ENCODE assay signal across 21 cellular contexts in genomic region chr11:64582885-64583284, GRCh38. TPM values are rescaled to one million over a fixed set of nuclear protein-coding genes. Genes with fewer than 3 reads are reported as not detected.
DNase-seq lines count a peak whose midpoint lies in the region; ATAC-seq, FAIRE-seq and TF ChIP-seq lines count a peak whose summit lies in the region.
"Had no signal": no experiment of that assay in that cellular context is flagged by ENCODE, and none has a peak within 500 bp of the region (broad histone marks: within the 10 kb centered on the region; RNA-seq: fewer than 3 reads in every experiment).

No MANE protein-coding gene starts in this region.

- peak overlapping the region; percentile 52 for H2AK9ac ChIP-seq in IMR-90 (replicated peaks; ENCODE audit: low read depth, low read length, poor library complexity)

- no peaks in the 10 kb centered on the region for H3K9me2 ChIP-seq in HCT116 (ENCODE audit: insufficient read depth)

- H2BK20ac ChIP-seq in IMR-90 (ENCODE audit: low read depth, low read length), result no peak overlapping the region

- no peak overlapping the region for H4K8ac ChIP-seq in IMR-90 (ENCODE audit: low read depth in 2 of 2, low read length in 2 of 2)

- no peak overlapping the region for H2BK120ac ChIP-seq in IMR-90 (ENCODE audit: low read depth, low read length)

- DNase-seq in HCT116 (ENCODE audit: low read depth, low spot score) (no peak), IMR-90 (no peak), kidney (peak; percentile 45), posterior vena cava (ENCODE audit: low spot score) (peak; percentile 69), mucosa of gallbladder (ENCODE audit: low spot score) (no peak), NCI-H69 (lab: John Stamatoyannopoulos, UW) (no peak)
- no peak for DNase-seq in activated CD4-positive, alpha-beta T cell treated with anti-CD3 and anti-CD28 coated beads for 4 hours
- DNase-seq: CD4-positive, CD25-positive, alpha-beta regulatory T cell; DMS79; NCI-H1092 treated with DMSO at 0.1 percent for 48 hours; NCI-H146; NCI-H2029; NCI-H226; NCI-H510A treated with DMSO at 0.1 percent for 48 hours; NCI-H774; SHP77 had no signal

- H2AK5ac ChIP-seq in IMR-90 (ENCODE audit: low read depth, low read length), result no peak overlapping the region

- no peak overlapping the region for H2BK5ac ChIP-seq in IMR-90 (ENCODE audit: low read depth, low read length, poor library complexity, severe bottlenecking)

- no peak for TF ChIP-seq CTCF in HCT116 (IDR thresholded peaks at IDR 0.05 in 2 of 3, conservative IDR thresholded peaks at IDR 0.05 in 1 of 3; ENCODE audit: borderline replicate concordance in 1 of 3, insufficient read depth in 1 of 3, low read depth in 2 of 3, low read length in 2 of 3)
- no peak for TF ChIP-seq CTCF in IMR-90 (conservative IDR thresholded peaks at IDR 0.05; ENCODE audit: low read depth, low read length)
- TF ChIP-seq CTCF in kidney (IDR thresholded peaks at IDR 0.05; ENCODE audit: borderline replicate concordance, extremely low read depth, insufficient read depth), result no peak

- H4K5ac ChIP-seq in IMR-90 (ENCODE audit: low read depth, low read length), result no peak overlapping the region

- peaks cover 3% of the 10 kb centered on the region; the same call in 1 of the 2 replicates for H3K9me1 ChIP-seq in IMR-90 (ENCODE audit: insufficient read depth, low read length)

- H3K4me2 ChIP-seq in HCT116 (ENCODE audit: low read length) (0 out of 2 replicates have a peak overlapping the region, but pooled peaks have one; percentile 5), IMR-90 (ENCODE audit: low read depth, low read length) (no peak overlapping the region)
- H3K4me2 ChIP-seq: KMS-11 had no signal

- dilution Hi-C loops in IMR-90 (cut with HindIII; ENCODE audit: low sequenced_read_pairs, unreplicated experiment), result no loop called here

- intact Hi-C loops in HCT116 (cut with micrococcal nuclease), result no loop called here
- intact Hi-C loops in IMR-90 (cut with micrococcal nuclease), result no loop called here
- intact Hi-C loops in kidney (cut with DNase I), result no loop called here
- intact Hi-C loops in posterior vena cava (cut with DNase I), result no loop called here

- BruUV-seq in HCT116 (replicated peaks; lab: Mats Ljungman, UMichigan) (no TSS peak), IMR-90 (replicated peaks; lab: Mats Ljungman, UMichigan) (no TSS peak)

- no peak for ATAC-seq in HCT116
- ATAC-seq in IMR-90 (ENCODE audit: low read depth), result no peak

- POLR2A ChIA-PET in HCT116 (lab: Charles Lee), result no interaction called here
- POLR2A ChIA-PET in IMR-90 (lab: Charles Lee; ENCODE audit: unreplicated experiment), result no interaction called here

- H3K9me3 ChIP-seq in HCT116 (ENCODE audit: control insufficient read depth in 1 of 2, insufficient read depth in 1 of 2, low read depth in 1 of 2, low read length in 2 of 2) (no peaks in the 10 kb centered on the region), IMR-90 (ENCODE audit: control insufficient read depth, insufficient read depth, low read length) (no peaks in the 10 kb centered on the region), kidney (ENCODE audit: control insufficient read depth in 1 of 2, low read length in 2 of 2) (peaks cover 0 to 2% of the 10 kb centered on the region in 2 donors)

- no peak overlapping the region for H3K18ac ChIP-seq in IMR-90 (ENCODE audit: low read depth, low read length)

- H3K27ac ChIP-seq in HCT116 (ENCODE audit: low read depth, low read length) (no peak overlapping the region), IMR-90 (ENCODE audit: insufficient read depth, low read length) (no peak overlapping the region), kidney (ENCODE audit: low read depth in 2 of 2, low read length in 2 of 2) (no peak overlapping the region)
- H3K27ac ChIP-seq: KMS-11 had no signal

- TF ChIP-seq POLR2A in HCT116 (IDR thresholded peaks at IDR 0.05; ENCODE audit: borderline replicate concordance, extremely low read depth, insufficient read depth, insufficient read length) (no peak), IMR-90 (IDR thresholded peaks at IDR 0.05; ENCODE audit: low read depth, low read length) (no peak)

- CTCF ChIA-PET in HCT116 (lab: Charles Lee) (no interaction called here), IMR-90 (lab: Yijun Ruan, JAX) (no interaction called here)

- no peak overlapping the region for H3K56ac ChIP-seq in IMR-90 (ENCODE audit: extremely low read depth, insufficient read depth, low read length)

- TF ChIP-seq RAD21 in HCT116 (IDR thresholded peaks at IDR 0.05; ENCODE audit: low read depth), result no peak
- no peak for TF ChIP-seq RAD21 in IMR-90 (IDR thresholded peaks at IDR 0.05; ENCODE audit: low read length)

- H3K27me3 ChIP-seq in HCT116 (ENCODE audit: insufficient read depth, low read length), result no peaks in the 10 kb centered on the region
- peaks cover 34% of the 10 kb centered on the region for H3K27me3 ChIP-seq in IMR-90 (ENCODE audit: control insufficient read depth, insufficient read depth, low read length)

- RAD21 ChIA-PET in HCT116 (lab: Charles Lee; ENCODE audit: low non-redundant PET in 1 of 2, low total read pairs in 2 of 2, uncharacterized antibody in 2 of 2, unreplicated experiment in 2 of 2), result no interaction called here

- H2BK15ac ChIP-seq in IMR-90 (ENCODE audit: low read depth, low read length), result no peak overlapping the region

- no peak overlapping the region for H3K14ac ChIP-seq in IMR-90 (replicated peaks; ENCODE audit: low read depth, low read length)

- H3K4me3 ChIP-seq in HCT116 (replicated peaks in 1 of 2; ENCODE audit: low read depth in 1 of 2, low read length in 2 of 2), result no peak overlapping the region
- no peak overlapping the region for H3K4me3 ChIP-seq in IMR-90 (ENCODE audit: insufficient read depth, low read depth, low read length)
- H3K4me3 ChIP-seq in kidney (ENCODE audit: low read length in 2 of 2), result no peak overlapping the region

- H4K20me1 ChIP-seq in HCT116 (ENCODE audit: insufficient read depth) (no peaks in the 10 kb centered on the region), IMR-90 (ENCODE audit: insufficient read depth, low read length) (no peaks in the 10 kb centered on the region)

- in situ Hi-C loops in IMR-90 (cut with MboI; ENCODE audit: low sequenced_read_pairs), result no loop called here

- 64% methylated on average over 9 of the region's 15 CpGs; no CpG with 5 or more reads in 1 of the 2 experiments for WGBS in IMR-90 (ENCODE audit: extremely low coverage in 2 of 2, insufficient read length in 1 of 2), 2 experiments

- H3K9ac ChIP-seq in HCT116 (ENCODE audit: low read length), result no peak overlapping the region
- H3K9ac ChIP-seq in IMR-90 (ENCODE audit: low read depth, low read length), result no peak overlapping the region
- no peak overlapping the region for H3K9ac ChIP-seq in kidney (ENCODE audit: low read length in 2 of 2)
- H3K9ac ChIP-seq: KMS-11 had no signal

- H3K4ac ChIP-seq in IMR-90 (ENCODE audit: low read depth, low read length), result no peak overlapping the region

- no peak overlapping the region for H3K23ac ChIP-seq in IMR-90 (ENCODE audit: low read depth, low read length)

- no peak for FAIRE-seq in kidney (lab: Jason Lieb, UNC)
- FAIRE-seq: H1, RCC 7860 had no signal

- no peaks in the 10 kb centered on the region for H3K79me1 ChIP-seq in IMR-90 (ENCODE audit: low read depth in 1 of 2, low read length in 2 of 2)

- H3K36me3 ChIP-seq in HCT116 (ENCODE audit: control insufficient read depth in 1 of 2, insufficient read depth in 2 of 2, low read length in 2 of 2) (no peaks in the 10 kb centered on the region), IMR-90 (ENCODE audit: control insufficient read depth, insufficient read depth, low read length) (no peaks in the 10 kb centered on the region), kidney (ENCODE audit: control insufficient read depth in 1 of 2, insufficient read depth in 2 of 2, low read length in 2 of 2) (no peaks in the 10 kb centered on the region)

- H3K79me2 ChIP-seq in HCT116 (ENCODE audit: insufficient read depth, low read length), result no peaks in the 10 kb centered on the region

- no peak overlapping the region for H4K91ac ChIP-seq in IMR-90 (ENCODE audit: insufficient read depth, low read depth, low read length)

- H2AFZ ChIP-seq in HCT116 (ENCODE audit: low read depth, low read length, poor library complexity, severe bottlenecking) (no peak overlapping the region), IMR-90 (replicated peaks; ENCODE audit: low read length, poor library complexity) (peak overlapping the region; percentile 43)

- peaks cover 0 to 10% of the 10 kb centered on the region in 2 experiments; a peak in 1 of 4 replicates for H3K4me1 ChIP-seq in HCT116 (ENCODE audit: control insufficient read depth in 1 of 2, insufficient read depth in 2 of 2, low read length in 2 of 2)
- H3K4me1 ChIP-seq in IMR-90 (ENCODE audit: control insufficient read depth, insufficient read depth, low read length), result no peaks in the 10 kb centered on the region
- peaks cover 14 to 18% of the 10 kb centered on the region in 2 donors for H3K4me1 ChIP-seq in kidney (ENCODE audit: control insufficient read depth in 1 of 2, insufficient read depth in 1 of 2, low read depth in 1 of 2, low read length in 2 of 2)

TF ChIP-seq in HCT116, 20 proteins besides CTCF, POLR2A, EP300 and RAD21 (continues in another document):
- TF ChIP-seq YY1 (IDR thresholded peaks at IDR 0.05; ENCODE audit: extremely low read depth, insufficient replicate concordance, low read depth, low read length), result no peak
- no peak for TF ChIP-seq ELF1 (IDR thresholded peaks at IDR 0.05; ENCODE audit: borderline replicate concordance, low read depth)
- TF ChIP-seq EZH2phosphoT487 (IDR thresholded peaks at IDR 0.05; ENCODE audit: borderline replicate concordance), result no peak

TF ChIP-seq in IMR-90, 13 proteins besides CTCF, POLR2A, EP300 and RAD21 (continues in another document):
- TF ChIP-seq MAFK (IDR thresholded peaks at IDR 0.05; ENCODE audit: low read depth, low read length) (no peak), CHD1 (IDR thresholded peaks at IDR 0.05; ENCODE audit: low read depth, low read length) (no peak), SMC3 (IDR thresholded peaks at IDR 0.05; ENCODE audit: low read depth, low read length) (no peak)

RNA-seq across cellular contexts. Expression of gene SLC22A12, which starts 8.1 kb away (rescaled TPM):
- total RNA-seq in HCT116 (2021; ENCODE audit: unreplicated experiment) (not detected), IMR-90 (2012; rRNA removed) (not detected in 2 replicates), kidney (5.3 TPM), posterior vena cava (not detected), mucosa of gallbladder (not detected)
- polyA plus RNA-seq in HCT116 (2012), result not detected in 2 replicates
- polyA plus RNA-seq in IMR-90 (2012; rRNA removed) (not detected in 2 replicates), kidney (ENCODE audit: insufficient read depth, low read depth, low replicate concordance) (85.9 TPM)
- not detected in 2 replicates for polyA plus RNA-seq in IMR-90 (2012; cell fraction: cytosol; rRNA removed)
- not detected in 2 replicates for polyA plus RNA-seq in IMR-90 (2012; cell fraction: nucleus; rRNA removed; ENCODE audit: low replicate concordance)
- total RNA-seq: CD4-positive, CD25-positive, alpha-beta regulatory T cell; H1; HT1080 had no signal
- polyA plus RNA-seq: BJ; CD4-positive, CD25-positive, alpha-beta regulatory T cell; H1 had no signal

RNA-seq across cellular contexts. Expression of gene SLC22A11, which starts 27.1 kb away (rescaled TPM):
- total RNA-seq in HCT116 (2021; ENCODE audit: unreplicated experiment) (not detected), IMR-90 (2012; rRNA removed) (not detected in 2 replicates), kidney (9.4 TPM), posterior vena cava (under 1 TPM; 0.28 to 0.29 TPM), mucosa of gallbladder (0.12 TPM)
- polyA plus RNA-seq in HCT116 (2012), result 0.07 TPM in 1 of 2 replicates, not detected in the other
- polyA plus RNA-seq in IMR-90 (2012; rRNA removed) (not detected in 2 replicates), kidney (ENCODE audit: insufficient read depth, low read depth, low replicate concordance) (105 TPM)
- not detected in 2 replicates for polyA plus RNA-seq in IMR-90 (2012; cell fraction: cytosol; rRNA removed)
- polyA plus RNA-seq in IMR-90 (2012; cell fraction: nucleus; rRNA removed; ENCODE audit: low replicate concordance), result not detected in 2 replicates
- total RNA-seq: CD4-positive, CD25-positive, alpha-beta regulatory T cell; H1; HT1080 had no signal
- polyA plus RNA-seq: BJ; CD4-positive, CD25-positive, alpha-beta regulatory T cell; H1 had no signal

Comparison
In these comparisons a context has a peak if more than half of its experiments do, and no peak if none do; other contexts are left out.
1. DNase-seq: peak in kidney (single experiment) and posterior vena cava (single experiment); none in HCT116 (single experiment), IMR-90 (single experiment), mucosa of gallbladder (single experiment), NCI-H69 (single experiment) and activated CD4-positive, alpha-beta T cell treated with anti-CD3 and anti-CD28 coated beads for 4 hours (0 of 2).